Comparison of ENCODE assay signal across 16 cellular contexts in the genomic region with DNA sequence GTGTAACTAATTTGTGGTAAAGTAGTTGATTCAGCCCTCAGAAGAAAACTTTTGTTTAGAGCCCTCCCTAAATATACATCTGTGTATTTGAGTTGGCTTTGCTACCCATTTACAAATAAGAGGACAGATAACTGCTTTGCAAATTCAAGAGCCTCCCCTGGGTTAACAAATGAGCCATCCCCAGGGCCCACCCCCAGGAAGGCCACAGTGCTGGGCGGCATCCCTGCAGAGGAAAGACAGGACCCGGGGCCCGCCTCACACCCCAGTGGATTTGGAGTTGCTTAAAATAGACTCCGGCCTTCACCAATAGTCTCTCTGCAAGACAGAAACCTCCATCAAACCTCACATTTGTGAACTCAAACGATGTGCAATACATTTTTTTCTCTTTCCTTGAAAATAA. TPM values are rescaled to one million over a fixed set of nuclear protein-coding genes. Genes with fewer than 3 reads are reported as not detected.
"Had no signal": no experiment of that assay in that cellular context is flagged by ENCODE, and none has a peak within 500 bp of the region (broad histone marks: within the 10 kb centered on the region; RNA-seq: fewer than 3 reads in every experiment).

No MANE protein-coding gene starts in this region.

- H3K9me3 Mint-ChIP-seq: activated naive CD4-positive, alpha-beta T cell treated with anti-CD3 and anti-CD28 coated beads, Interleukin-2, amount 50 U/mL, for 72 hours had no signal

- H3K4me3 Mint-ChIP-seq: activated CD8-positive, alpha-beta T cell treated with anti-CD3 and anti-CD28 coated beads, Interleukin-2, amount 10 ng/mL, durations not matched to agents 7 days and 5 days; stimulated activated memory B cell treated with anti-CD40 and anti-IgM and Interleukin-4, amounts not matched to agents 10 μg/mL and 1 μg/mL and 100 μg/mL, for 72 hours had no signal

- H3K27ac ChIP-seq: thyroid gland, uterus, VCaP had no signal

- ATAC-seq: activated CD8-positive, alpha-beta T cell treated with anti-CD3 and anti-CD28 coated beads, Interleukin-2, amount 10 ng/mL, durations not matched to agents 7 days and 5 days; activated naive CD4-positive, alpha-beta T cell treated with anti-CD3 and anti-CD28 coated beads, Interleukin-2, amount 50 U/mL, for 72 hours; esophagus mucosa; stimulated activated memory B cell treated with anti-CD40 and anti-IgM and Interleukin-4, amounts not matched to agents 10 μg/mL and 1 μg/mL and 100 μg/mL, for 72 hours had no signal

- DNase-seq: activated CD4-positive, alpha-beta T cell treated with anti-CD3 and anti-CD28 coated beads for 4 hours; activated CD8-positive, alpha-beta memory T cell treated with anti-CD3 and anti-CD28 coated beads, Interleukin-2, amount 50 U/mL, for 4 hours; activated CD8-positive, alpha-beta T cell treated with anti-CD3 and anti-CD28 coated beads, Interleukin-2, amount 10 ng/mL, durations not matched to agents 7 days and 5 days; activated gamma-delta T cell; activated T-cell treated with anti-CD3 and anti-CD28 coated beads, Interleukin-2, amount 50 U/mL, for 48 hours; hypothalamus; mammary epithelial cell; naive B cell; thyroid gland; uterus had no signal

- H3K4me1 Mint-ChIP-seq: stimulated activated memory B cell treated with anti-CD40 and anti-IgM and Interleukin-4, amounts not matched to agents 10 μg/mL and 1 μg/mL and 100 μg/mL, for 72 hours had no signal

- H3K4me3 ChIP-seq: thyroid gland, uterus had no signal

- H3K36me3 ChIP-seq: thyroid gland, uterus had no signal

- H3K9me3 ChIP-seq: thyroid gland, uterus had no signal

- H3K27ac Mint-ChIP-seq: activated CD8-positive, alpha-beta T cell treated with anti-CD3 and anti-CD28 coated beads, Interleukin-2, amount 10 ng/mL, durations not matched to agents 7 days and 5 days; activated naive CD4-positive, alpha-beta T cell treated with anti-CD3 and anti-CD28 coated beads, Interleukin-2, amount 50 U/mL, for 72 hours; stimulated activated memory B cell treated with anti-CD40 and anti-IgM and Interleukin-4, amounts not matched to agents 10 μg/mL and 1 μg/mL and 100 μg/mL, for 72 hours had no signal

RNA-seq across cellular contexts. Expression of a gene that starts 2.7 kb away (rescaled TPM):
- total RNA-seq: activated CD8-positive, alpha-beta T cell treated with anti-CD3 and anti-CD28 coated beads, Interleukin-2, amount 10 ng/mL, durations not matched to agents 7 days and 5 days; activated naive CD4-positive, alpha-beta T cell treated with anti-CD3 and anti-CD28 coated beads, Interleukin-2, amount 50 U/mL, for 72 hours; mononuclear cell; T-helper 1 cell treated with Interleukin-12 subunit alpha and Interleukin-12 subunit beta and Interleukin-4 antibody, amounts not matched to agents 30 ng/mL and 1 ng/mL, for 36 hours had no signal
- polyA plus RNA-seq: mammary epithelial cell had no signal
